In the genomic region with DNA sequence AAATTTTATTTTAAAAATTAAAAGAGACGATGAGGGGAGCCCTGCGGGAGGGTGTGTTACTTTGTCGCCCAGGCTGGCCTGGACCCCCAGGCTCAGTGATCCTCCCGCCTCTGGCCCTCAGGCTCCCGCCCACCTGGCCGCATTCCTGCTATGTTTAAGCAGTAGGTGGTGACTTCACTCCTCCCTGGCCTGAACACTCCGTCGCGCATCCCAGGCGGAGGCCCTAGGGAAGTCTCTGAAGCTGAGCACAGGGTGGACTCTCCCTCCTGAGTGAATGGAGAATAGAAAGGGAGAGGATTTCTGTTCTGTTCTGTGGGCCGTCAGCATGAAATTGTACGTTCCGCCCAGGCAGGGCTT, we compare ENCODE assay signal across 8 cellular contexts. TPM values are rescaled to one million over a fixed set of nuclear protein-coding genes. Genes with fewer than 3 reads are reported as not detected.
A peak's percentile ranks its signal among the peaks of the same experiment; 100 is the strongest.
DNase-seq lines count a peak whose midpoint lies in the region; ATAC-seq and TF ChIP-seq lines count a peak whose summit lies in the region.
"Not testable (repeated sequence)": the region's sequence is repeated elsewhere in the genome, so short reads cannot be mapped to it uniquely, and the experiment has no call there.

No MANE protein-coding gene starts in this region.

- peak overlapping the region; percentile 94 for H3K27ac Mint-ChIP-seq in activated naive CD8-positive, alpha-beta T cell treated with anti-CD3 and anti-CD28 coated beads, Interleukin-2, amount 50 U/mL, for 24 hours

- H3K4me3 ChIP-seq in HUES48 (ENCODE audit: low read depth, low read length) (peak overlapping the region; percentile 99), SJCRH30 (peak overlapping the region; percentile 84), esophagus (ENCODE audit: low read depth in 1 of 2, low read length in 2 of 2) (peak overlapping the region; percentile 60 to 79), kidney epithelial cell (ENCODE audit: low read depth, low read length) (peak overlapping the region; percentile 56), ovary (peak overlapping the region; percentile 56), tibial nerve (peak overlapping the region; percentile 47 to 92 (median 76))

- peaks cover 24% of the 10 kb centered on the region for H3K36me3 ChIP-seq in HUES48 (ENCODE audit: control insufficient read depth, insufficient read depth, low read length)
- peaks cover 19% of the 10 kb centered on the region for H3K36me3 ChIP-seq in SJCRH30
- H3K36me3 ChIP-seq in esophagus (ENCODE audit: control insufficient read depth in 2 of 2, insufficient read depth in 2 of 2, low read length in 1 of 2); kidney epithelial cell (ENCODE audit: control insufficient read depth, insufficient read depth, low read length); ovary: not testable (repeated sequence)
- peaks cover 0 to 35% (median 0%) of the 10 kb centered on the region in 3 donors for H3K36me3 ChIP-seq in tibial nerve

- H3K4me1 ChIP-seq in HUES48 (ENCODE audit: control insufficient read depth, insufficient read depth, low read length) (peaks cover 17% of the 10 kb centered on the region), tibial nerve (peaks cover 0 to 18% (median 4%) of the 10 kb centered on the region in 4 donors)
- not testable (repeated sequence) for H3K4me1 ChIP-seq in SJCRH30; esophagus (ENCODE audit: control insufficient read depth in 2 of 2, insufficient read depth in 2 of 2, low read length in 1 of 2); ovary (ENCODE audit: insufficient read depth)

- not testable (repeated sequence) for TF ChIP-seq EP300 in ovary (IDR thresholded peaks at IDR 0.05); tibial nerve (IDR thresholded peaks at IDR 0.05)

- H3K4me1 Mint-ChIP-seq in activated naive CD8-positive, alpha-beta T cell treated with anti-CD3 and anti-CD28 coated beads, Interleukin-2, amount 50 U/mL, for 24 hours = peaks cover 27% of the 10 kb centered on the region

- intact Hi-C loops in ovary (cut with DNase I) = not testable (repeated sequence)

- H3K36me3 Mint-ChIP-seq in activated naive CD8-positive, alpha-beta T cell treated with anti-CD3 and anti-CD28 coated beads, Interleukin-2, amount 50 U/mL, for 24 hours (ENCODE audit: low read depth) = peaks cover 60% of the 10 kb centered on the region

- not testable (repeated sequence) for H3K9me3 ChIP-seq in HUES48 (ENCODE audit: control insufficient read depth, insufficient read depth, low read length); SJCRH30 (replicated peaks); ovary; tibial nerve
- H3K9me3 ChIP-seq in esophagus (ENCODE audit: control insufficient read depth in 2 of 2, insufficient read depth in 1 of 2, low read depth in 1 of 2, low read length in 1 of 2) = peaks cover 0 to 19% of the 10 kb centered on the region in 2 donors

- DNase-seq in DMS153 treated with DMSO at 0.1 percent for 48 hours (lab: John Stamatoyannopoulos, UW; ENCODE audit: unreplicated experiment) (peak; percentile 15), SJCRH30 (peak; percentile 68 to 73), ovary (peak; percentile 60 to 69 (median 65)), tibial nerve (ENCODE audit: low spot score in 2 of 2) (peak in 1 of 2 donors; percentile 11)
- peak; percentile 5 for DNase-seq in activated naive CD8-positive, alpha-beta T cell treated with anti-CD3 and anti-CD28 coated beads, Interleukin-2, amount 50 U/mL, for 24 hours
- not testable (repeated sequence) for DNase-seq in kidney epithelial cell (ENCODE audit: low read depth)

- peak overlapping the region; percentile 97 for H3K27ac ChIP-seq in HUES48 (ENCODE audit: low read depth, low read length)
- H3K27ac ChIP-seq in SJCRH30 = peak overlapping the region; percentile 77
- peak overlapping the region; percentile 24 to 75 for H3K27ac ChIP-seq in esophagus (ENCODE audit: low read depth in 2 of 2, low read length in 1 of 2)
- peak overlapping the region; percentile 31 to 56 for H3K27ac ChIP-seq in ovary
- H3K27ac ChIP-seq in tibial nerve = peak overlapping the region; percentile 35 to 90 (median 86)

- peak overlapping the region; percentile 82 for H3K9ac ChIP-seq in HUES48 (ENCODE audit: low read depth, low read length)

- ATAC-seq in activated naive CD8-positive, alpha-beta T cell treated with anti-CD3 and anti-CD28 coated beads, Interleukin-2, amount 50 U/mL, for 24 hours = not testable (repeated sequence)

- peak overlapping the region; percentile 96 for H3K4me3 Mint-ChIP-seq in activated naive CD8-positive, alpha-beta T cell treated with anti-CD3 and anti-CD28 coated beads, Interleukin-2, amount 50 U/mL, for 24 hours

- H3K9me3 Mint-ChIP-seq in activated naive CD8-positive, alpha-beta T cell treated with anti-CD3 and anti-CD28 coated beads, Interleukin-2, amount 50 U/mL, for 24 hours = peaks cover 46% of the 10 kb centered on the region

- TF ChIP-seq CTCF in kidney epithelial cell (IDR thresholded peaks at IDR 0.05; ENCODE audit: insufficient read depth, low read length, poor library complexity, severe bottlenecking); ovary (IDR thresholded peaks at IDR 0.05); tibial nerve (IDR thresholded peaks at IDR 0.05): not testable (repeated sequence)

- 11 to 12% methylated on average over 13 of the region's 13 CpGs for WGBS in esophagus, 2 donors
- 1 to 3% (median 3%) methylated on average over 11 to 13 of the region's 13 CpGs for WGBS in ovary, 3 donors
- 8 to 9% methylated on average over 13 of the region's 13 CpGs for WGBS in tibial nerve, 2 donors

- not testable (repeated sequence) for H3K27me3 ChIP-seq in HUES48 (ENCODE audit: control insufficient read depth, insufficient read depth, low read length); SJCRH30; esophagus (ENCODE audit: control insufficient read depth in 1 of 2, insufficient read depth in 2 of 2, low read length in 2 of 2); kidney epithelial cell (ENCODE audit: control insufficient read depth, insufficient read depth, low read length); ovary; tibial nerve

- H3K27me3 Mint-ChIP-seq in activated naive CD8-positive, alpha-beta T cell treated with anti-CD3 and anti-CD28 coated beads, Interleukin-2, amount 50 U/mL, for 24 hours = not testable (repeated sequence)

- not testable (repeated sequence) for TF ChIP-seq POLR2A in ovary (IDR thresholded peaks at IDR 0.05); tibial nerve (IDR thresholded peaks at IDR 0.05)

RNA-seq across cellular contexts. Expression of a gene that starts 0.5 kb away (rescaled TPM):
- total RNA-seq in SJCRH30 (2014; rRNA removed; shearing (Covaris generic)) = 13.7 and 14.8 TPM in 2 replicates
- polyA plus RNA-seq in esophagus (1 to 10 TPM; 3.1 to 9.5 TPM), ovary (1 to 10 TPM; 7.3 to 7.9 TPM)
- total RNA-seq in kidney epithelial cell (11.0 and 14.6 TPM in 2 replicates), ovary (10 to 100 TPM in 6 of 7 donors, 1 to 10 TPM in 1; 9.2 to 21.7 (median 15.7) TPM), tibial nerve (10 to 100 TPM; 12.8 to 28.4 (median 17.9) TPM)

RNA-seq across cellular contexts. Expression of a gene that starts 42.2 kb away (rescaled TPM):
- total RNA-seq in SJCRH30 (2014; rRNA removed; shearing (Covaris generic)) = 12.2 and 16.2 TPM in 2 replicates
- polyA plus RNA-seq in esophagus = 1 to 10 TPM; 1.6 to 4.2 TPM
- total RNA-seq in kidney epithelial cell = 12.4 and 15.0 TPM in 2 replicates
- 10 to 100 TPM in 6 of 7 donors, 1 to 10 TPM in 1; 8.8 to 26.4 (median 21.7) TPM for total RNA-seq in ovary
- 1 to 10 TPM; 6.0 to 7.5 TPM for polyA plus RNA-seq in ovary
- 10 to 100 TPM; 16.3 to 42.6 (median 21.3) TPM for total RNA-seq in tibial nerve

Comparison
In these comparisons a context has a peak if more than half of its experiments do, and no peak if none do; other contexts are left out.
1. H3K27ac ChIP-seq: peak in every context shown above with its lines; median percentile 97 in HUES48; 86 in tibial nerve; 77 in SJCRH30; 50 in esophagus; 44 in ovary.